11 cellular contexts compared by ENCODE assay signal in the genomic region with DNA sequence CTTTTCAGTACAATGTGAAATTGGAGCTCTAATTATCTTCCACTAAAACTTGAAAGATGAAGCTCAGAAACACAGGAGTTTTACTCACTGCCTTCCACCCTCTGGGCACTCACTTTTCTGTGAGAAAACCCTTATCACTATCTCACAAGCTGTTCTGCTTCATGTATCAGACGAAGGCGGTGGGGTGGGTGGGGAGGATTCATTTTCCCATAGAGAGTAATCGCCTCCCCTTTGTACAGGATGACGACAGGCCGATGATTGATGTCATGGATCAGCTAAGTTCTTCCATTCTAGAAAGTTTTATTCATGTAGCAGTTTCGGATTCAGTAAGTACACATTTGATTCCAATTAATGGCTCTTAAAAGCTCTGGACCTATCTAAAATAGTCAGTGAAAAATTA.
"Had no signal": no experiment of that assay in that cellular context is flagged by ENCODE, and none has a peak within 500 bp of the region (broad histone marks: within the 10 kb centered on the region; RNA-seq: fewer than 3 reads in every experiment).

No MANE protein-coding gene starts in this region.

- H3K36me3 Mint-ChIP-seq: activated naive CD8-positive, alpha-beta T cell treated with anti-CD3 and anti-CD28 coated beads, Interleukin-2, amount 10 ng/mL, durations not matched to agents 7 days and 5 days had no signal

- DNase-seq: activated CD4-positive, alpha-beta T cell treated with anti-CD3 and anti-CD28 coated beads for 4 hours; activated CD8-positive, alpha-beta memory T cell treated with anti-CD3 and anti-CD28 coated beads, Interleukin-2, amount 50 U/mL, for 4 hours; activated CD8-positive, alpha-beta T cell treated with anti-CD3 and anti-CD28 coated beads for 36 hours; activated naive CD8-positive, alpha-beta T cell treated with anti-CD3 and anti-CD28 coated beads, Interleukin-2, amount 10 ng/mL, durations not matched to agents 7 days and 5 days; aorta; mesendoderm; pancreas; stimulated activated CD4-positive, alpha-beta T cell treated with anti-CD3 and anti-CD28 coated beads, Interleukin-4, amount 100 ng/mL, for 4 hours; stomach; T-helper 9 cell had no signal

- H3K27me3 Mint-ChIP-seq: activated CD8-positive, alpha-beta T cell treated with anti-CD3 and anti-CD28 coated beads for 36 hours had no signal

- H3K4me3 Mint-ChIP-seq: activated CD8-positive, alpha-beta T cell treated with anti-CD3 and anti-CD28 coated beads for 36 hours; activated naive CD8-positive, alpha-beta T cell treated with anti-CD3 and anti-CD28 coated beads, Interleukin-2, amount 10 ng/mL, durations not matched to agents 7 days and 5 days; neural crest cell had no signal

- H3K4me3 ChIP-seq: pancreas, stomach had no signal

- H3K27me3 ChIP-seq: pancreas, stomach had no signal

- H3K9me3 Mint-ChIP-seq: activated CD8-positive, alpha-beta T cell treated with anti-CD3 and anti-CD28 coated beads for 36 hours; activated naive CD8-positive, alpha-beta T cell treated with anti-CD3 and anti-CD28 coated beads, Interleukin-2, amount 10 ng/mL, durations not matched to agents 7 days and 5 days had no signal

- H3K27ac Mint-ChIP-seq: activated CD8-positive, alpha-beta T cell treated with anti-CD3 and anti-CD28 coated beads for 36 hours; activated naive CD8-positive, alpha-beta T cell treated with anti-CD3 and anti-CD28 coated beads, Interleukin-2, amount 10 ng/mL, durations not matched to agents 7 days and 5 days had no signal

- H3K4me1 Mint-ChIP-seq: activated naive CD8-positive, alpha-beta T cell treated with anti-CD3 and anti-CD28 coated beads, Interleukin-2, amount 10 ng/mL, durations not matched to agents 7 days and 5 days; neural crest cell had no signal

- H3K4me1 ChIP-seq: pancreas had no signal

- H3K9me3 ChIP-seq: pancreas, stomach had no signal

- H3K27ac ChIP-seq: pancreas, stomach had no signal
